ENCODE assay signal across 10 cellular contexts in the genomic region with DNA sequence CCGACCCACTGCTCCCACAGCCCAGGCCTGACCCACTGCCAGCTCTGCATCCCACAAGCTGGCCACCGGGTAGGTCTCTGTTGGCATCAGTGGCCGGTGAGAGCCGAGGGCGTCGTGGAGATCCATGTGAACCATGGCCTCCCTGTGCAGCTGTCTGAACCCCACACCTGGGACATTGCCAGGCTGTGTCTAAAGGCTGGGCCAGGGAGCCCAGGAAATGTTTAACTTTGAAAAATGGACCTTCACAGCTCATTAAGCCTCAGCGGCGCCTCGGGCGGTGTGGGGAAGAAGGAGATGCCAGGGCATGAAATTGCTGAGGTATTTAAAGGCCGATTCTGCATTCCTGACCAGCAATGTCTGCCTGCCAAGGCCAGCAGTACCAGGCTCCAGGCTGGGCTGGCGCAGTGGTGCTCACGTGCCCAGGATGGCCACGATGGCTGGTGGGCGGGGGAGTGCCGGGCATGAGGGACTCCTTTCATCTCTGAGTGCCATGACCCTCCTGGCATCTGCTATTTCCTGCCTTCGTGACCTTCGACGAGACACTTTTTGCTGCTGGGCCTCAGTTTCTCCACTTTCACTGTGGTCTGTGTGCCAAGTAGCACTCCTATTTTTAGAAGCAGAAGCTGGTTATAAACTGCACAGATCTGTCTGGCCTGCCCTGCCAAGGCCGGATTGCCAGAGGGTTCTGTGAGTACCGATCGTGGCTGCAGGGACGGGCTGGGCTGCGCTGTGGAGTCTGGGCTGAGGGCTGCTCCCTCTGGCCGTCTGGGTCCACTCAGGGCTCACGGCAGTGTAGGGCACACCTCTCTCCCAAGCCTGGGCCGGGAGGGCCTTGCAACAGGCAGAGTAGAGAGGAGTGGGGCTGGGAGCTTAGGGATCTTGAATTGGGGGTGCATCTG. TPM values are rescaled to one million over a fixed set of nuclear protein-coding genes. Genes with fewer than 3 reads are reported as not detected.
A peak's percentile ranks its signal among the peaks of the same experiment; 100 is the strongest.
DNase-seq lines count a peak whose midpoint lies in the region; ATAC-seq and TF ChIP-seq lines count a peak whose summit lies in the region.
"Had no signal": no experiment of that assay in that cellular context is flagged by ENCODE, and none has a peak within 500 bp of the region (broad histone marks: within the 10 kb centered on the region; RNA-seq: fewer than 3 reads in every experiment).

No MANE protein-coding gene starts in this region.

- no peak overlapping the region for H3K4me3 Mint-ChIP-seq in activated naive CD4-positive, alpha-beta T cell treated with anti-CD3 and anti-CD28 coated beads for 36 hours
- H3K4me3 Mint-ChIP-seq in mesothelial cell of epicardium = no peak overlapping the region

- no peaks in the 10 kb centered on the region for H3K36me3 Mint-ChIP-seq in activated naive CD4-positive, alpha-beta T cell treated with anti-CD3 and anti-CD28 coated beads for 36 hours (ENCODE audit: low read depth)
- peaks cover 9% of the 10 kb centered on the region for H3K36me3 Mint-ChIP-seq in mesothelial cell of epicardium

- no peaks in the 10 kb centered on the region for H3K27me3 ChIP-seq in aorta (ENCODE audit: control insufficient read depth in 1 of 2, insufficient read depth in 2 of 2, low read length in 1 of 2)

- CTCF ChIA-PET in activated naive CD4-positive, alpha-beta T cell treated with anti-CD3 and anti-CD28 coated beads for 36 hours (lab: Charles Lee) = no interaction called here

- H3K4me3 ChIP-seq in aorta (ENCODE audit: low read length in 2 of 2) = no peak overlapping the region

- H3K9me3 ChIP-seq in aorta (ENCODE audit: control insufficient read depth, low read length) = no peaks in the 10 kb centered on the region

- H3K9me3 Mint-ChIP-seq in activated naive CD4-positive, alpha-beta T cell treated with anti-CD3 and anti-CD28 coated beads for 36 hours = peaks cover 4% of the 10 kb centered on the region
- peaks cover 18% of the 10 kb centered on the region for H3K9me3 Mint-ChIP-seq in mesothelial cell of epicardium

- peak; percentile 71 for ATAC-seq in aorta (ENCODE audit: low FRiP score)

- WGBS in aorta, 2 donors = 5 to 6% methylated on average over 27 of the region's 27 CpGs

- no peak overlapping the region for H3K27ac Mint-ChIP-seq in activated naive CD4-positive, alpha-beta T cell treated with anti-CD3 and anti-CD28 coated beads for 36 hours
- no peak overlapping the region for H3K27ac Mint-ChIP-seq in mesothelial cell of epicardium

- intact Hi-C loops in activated naive CD4-positive, alpha-beta T cell treated with anti-CD3 and anti-CD28 coated beads for 36 hours (cut with micrococcal nuclease) = no loop called here
- intact Hi-C loops in aorta (cut with DNase I) = no loop called here

- no peaks in the 10 kb centered on the region for H3K4me1 ChIP-seq in aorta (ENCODE audit: control insufficient read depth in 1 of 2, insufficient read depth in 2 of 2, low read length in 2 of 2)

- peak; percentile 2 for DNase-seq in activated naive CD4-positive, alpha-beta T cell treated with anti-CD3 and anti-CD28 coated beads for 36 hours
- no peak for DNase-seq in activated naive CD4-positive, alpha-beta T cell (lab: John Stamatoyannopoulos, UW)
- DNase-seq in epithelial cell of prostate (ENCODE audit: low read depth, low spot score) = peak; percentile 2
- peak; percentile 11 to 31 for DNase-seq in mesothelial cell of epicardium (ENCODE audit: low spot score in 2 of 2, unreplicated experiment in 2 of 2)
- DNase-seq in aorta = peak; percentile 62 to 81
- no peak for DNase-seq in DMS 273 treated with DMSO at 0.1 percent for 48 hours (lab: John Stamatoyannopoulos, UW)
- DNase-seq in activated CD4-positive, alpha-beta T cell treated with anti-CD3 and anti-CD28 coated beads, Interleukin-2, amount 50 U/mL, for 4 hours = no peak
- no peak for DNase-seq in NOMO-1 treated with DMSO at 0.1 percent for 48 hours (lab: John Stamatoyannopoulos, UW; ENCODE audit: unreplicated experiment)
- DNase-seq: cerebellar nuclear complex had no signal

- no peaks in the 10 kb centered on the region for H3K4me1 Mint-ChIP-seq in activated naive CD4-positive, alpha-beta T cell treated with anti-CD3 and anti-CD28 coated beads for 36 hours (ENCODE audit: low read depth)
- peaks cover 8% of the 10 kb centered on the region for H3K4me1 Mint-ChIP-seq in mesothelial cell of epicardium

- H3K27me3 Mint-ChIP-seq in activated naive CD4-positive, alpha-beta T cell treated with anti-CD3 and anti-CD28 coated beads for 36 hours (ENCODE audit: low read depth) = peaks cover 5% of the 10 kb centered on the region
- H3K27me3 Mint-ChIP-seq in mesothelial cell of epicardium (ENCODE audit: low read depth) = peaks cover 8% of the 10 kb centered on the region

- no peaks in the 10 kb centered on the region for H3K36me3 ChIP-seq in aorta (ENCODE audit: control insufficient read depth in 1 of 2, insufficient read depth in 2 of 2, low read length in 1 of 2)

- TF ChIP-seq CTCF in mesothelial cell of epicardium (IDR thresholded peaks at IDR 0.05; ENCODE audit: unreplicated experiment) = no peak

- H3K27ac ChIP-seq in epithelial cell of prostate (no peak overlapping the region), aorta (ENCODE audit: low read depth in 1 of 2, low read length in 2 of 2) (peak overlapping the region in 1 of 2 donors; percentile 60)
- H3K27ac ChIP-seq: KMS-11 had no signal

RNA-seq across cellular contexts. Expression of gene ELFN1, which starts 21.8 kb away (rescaled TPM):
- not detected for total RNA-seq in activated naive CD4-positive, alpha-beta T cell treated with anti-CD3 and anti-CD28 coated beads for 36 hours
- total RNA-seq in mesothelial cell of epicardium (11.4 to 13.5 TPM (median 11.9 TPM) in 3 replicates), aorta (1 to 10 TPM; 1.2 to 4.8 TPM)
- under 1 TPM in 1 of 2 donors, not detected in 1; 0.13 TPM for polyA plus RNA-seq in aorta

Comparison
In these comparisons a context has a peak if more than half of its experiments do, and no peak if none do; other contexts are left out.
1. DNase-seq: peak in activated naive CD4-positive, alpha-beta T cell treated with anti-CD3 and anti-CD28 coated beads for 36 hours (single experiment), epithelial cell of prostate (single experiment), mesothelial cell of epicardium (2 of 2) and aorta (2 of 2); none in activated naive CD4-positive, alpha-beta T cell (0 of 4), DMS 273 treated with DMSO at 0.1 percent for 48 hours (single experiment), activated CD4-positive, alpha-beta T cell treated with anti-CD3 and anti-CD28 coated beads, Interleukin-2, amount 50 U/mL, for 4 hours (0 of 2) and NOMO-1 treated with DMSO at 0.1 percent for 48 hours (single experiment).